In genomic region chr7:49100908-49101740, GRCh38 we compare ENCODE assay signal across 6 cellular contexts.
DNase-seq lines count a peak whose midpoint lies in the region; FAIRE-seq and TF ChIP-seq lines count a peak whose summit lies in the region.
"Not testable (repeated sequence)": the region's sequence is repeated elsewhere in the genome, so short reads cannot be mapped to it uniquely, and the experiment has no call there.

No MANE protein-coding gene starts in this region.

- not testable (repeated sequence) for FAIRE-seq in H1 (lab: Jason Lieb, UNC)
- peak; percentile 15 for FAIRE-seq in small intestine (lab: Jason Lieb, UNC)

- peak overlapping the region; percentile 46 to 56; a peak in 4 of 5 replicates for H3K4me3 Mint-ChIP-seq in H9

- not testable (repeated sequence) for TF ChIP-seq CTCF in H9 (conservative IDR thresholded peaks at IDR 0.05); H1 (IDR thresholded peaks at IDR 0.05; ENCODE audit: control extremely low read depth in 1 of 3, insufficient read depth in 1 of 3, low read depth in 1 of 3, low read length in 3 of 3)

- not testable (repeated sequence) for H3K56ac ChIP-seq in H9 (ENCODE audit: insufficient read length, low read depth, low read length)
- peak overlapping the region; percentile 56 for H3K56ac ChIP-seq in H1 (replicated peaks; ENCODE audit: insufficient read length, low read depth, low read length)
- peak overlapping the region; percentile 37 for H3K56ac ChIP-seq in mesendoderm (ENCODE audit: low read length)

- H2BK15ac ChIP-seq in H9 (ENCODE audit: low read depth, low read length); H1 (ENCODE audit: low read length); mesendoderm (replicated peaks; ENCODE audit: low read depth): not testable (repeated sequence)

- H3K4ac ChIP-seq in H9 (ENCODE audit: low read depth, low read length); H1 (replicated peaks; ENCODE audit: insufficient read length, low read depth, low read length); mesendoderm (ENCODE audit: low read depth, low read length): not testable (repeated sequence)

- H3K27ac ChIP-seq in H9 (ENCODE audit: insufficient read length, low read depth, low read length), result peak overlapping the region; percentile 85
- H3K27ac ChIP-seq in HUES64 (ENCODE audit: low read depth, low read length), result peak overlapping the region; percentile 98
- peak overlapping the region; percentile 73; the same call in 1 of the 2 replicates for H3K27ac ChIP-seq in H1 (ENCODE audit: low read depth, low read length)
- peak overlapping the region; percentile 52 for H3K27ac ChIP-seq in mesendoderm (ENCODE audit: low read depth, low read length)
- not testable (repeated sequence) for H3K27ac ChIP-seq in small intestine (ENCODE audit: low read depth in 1 of 2, low read length in 1 of 2)

- TF ChIP-seq POLR2A in H1 (IDR thresholded peaks at IDR 0.05; ENCODE audit: control extremely low read depth in 1 of 2, low read depth in 2 of 2, low read length in 2 of 2), result not testable (repeated sequence)

- not testable (repeated sequence) for DNase-seq in H9; H1 (ENCODE audit: low read depth in 1 of 2, low spot score in 2 of 2); small intestine
- DNase-seq in mesendoderm, result peak; percentile 67

- peaks cover 2 to 13% of the 10 kb centered on the region in 2 experiments; a peak in 4 of 5 replicates for H3K9me3 Mint-ChIP-seq in H9

- H3K23me2 ChIP-seq in H9 (ENCODE audit: insufficient read length, low read depth, low read length, poor library complexity, severe bottlenecking); H1 (ENCODE audit: low read depth, low read length): not testable (repeated sequence)

- not testable (repeated sequence) for H3K27me3 ChIP-seq in H9 (ENCODE audit: insufficient read depth, low read length); HUES64 (ENCODE audit: insufficient read depth, low read length); H1 (replicated peaks in 1 of 4; ENCODE audit: control insufficient read depth in 3 of 4, extremely low read depth in 1 of 4, insufficient read depth in 3 of 4, low read length in 3 of 4); iPS-15b (ENCODE audit: control insufficient read depth, insufficient read depth, low read length); mesendoderm (ENCODE audit: insufficient read depth, low read length, poor library complexity); small intestine (ENCODE audit: control insufficient read depth in 2 of 2, insufficient read depth in 2 of 2, low read length in 2 of 2)

- H2AFZ ChIP-seq in H9 (ENCODE audit: low read length); H1 (ENCODE audit: low read length): not testable (repeated sequence)

- H3K4me3 ChIP-seq in HUES64 (ENCODE audit: low read length) (peak overlapping the region; percentile 34), H1 (ENCODE audit: extremely low read depth in 1 of 4, insufficient read depth in 2 of 4, low read depth in 3 of 4, low read length in 4 of 4) (peak overlapping the region in 1 of 4 experiments; percentile 50; a peak in 2 of 8 replicates)
- H3K4me3 ChIP-seq in iPS-15b (ENCODE audit: low read depth, low read length); mesendoderm (ENCODE audit: low read length); small intestine (ENCODE audit: low read depth in 1 of 2, low read length in 2 of 2): not testable (repeated sequence)

- not testable (repeated sequence) for H2BK12ac ChIP-seq in H9 (ENCODE audit: insufficient read length, low read depth, low read length); H1 (ENCODE audit: low read depth, low read length)

- not testable (repeated sequence) for H3K14ac ChIP-seq in H9 (ENCODE audit: insufficient read depth, low read length); H1 (ENCODE audit: insufficient read length)

- H3K36me3 ChIP-seq in HUES64 (ENCODE audit: insufficient read depth, low read length); H1 (ENCODE audit: control insufficient read depth in 2 of 4, insufficient read depth in 4 of 4, low read length in 3 of 4); iPS-15b (ENCODE audit: control insufficient read depth, insufficient read depth, low read length); mesendoderm (ENCODE audit: control insufficient read depth, insufficient read depth, low read length); small intestine (ENCODE audit: control insufficient read depth in 2 of 2, insufficient read depth in 2 of 2, low read length in 2 of 2): not testable (repeated sequence)

- not testable (repeated sequence) for H2AK5ac ChIP-seq in H9 (ENCODE audit: insufficient read length, low read length); H1 (ENCODE audit: low read depth, low read length); mesendoderm (ENCODE audit: low read length)

- CTCF ChIA-PET in H1 (lab: Charles Lee; ENCODE audit: partially characterized antibody), result interaction anchor here (0.8 to 2.8 kb wide), 8 partner anchors 8 to 143 kb away, joined by 3 to 10 read pairs (median 4); no protein-coding TSS in a partner anchor

- H3K4me2 ChIP-seq in H9 (ENCODE audit: insufficient read depth, insufficient read length, low read length); mesendoderm (ENCODE audit: low read length): not testable (repeated sequence)
- peak overlapping the region; percentile 36 to 54 for H3K4me2 ChIP-seq in H1 (ENCODE audit: insufficient read depth in 1 of 2, low read depth in 2 of 2, low read length in 2 of 2)

- H3K4me1 Mint-ChIP-seq in H9, result peaks cover 40 to 41% of the 10 kb centered on the region in 2 experiments

- WGBS in H9 (ENCODE audit: extremely low coverage, insufficient read length, low lambda C conversion rate), result no CpG with 5 or more reads among the region's 8 CpGs
- WGBS in HUES64, result 1% methylated on average over 8 of the region's 8 CpGs
- WGBS in H1 (ENCODE audit: extremely low coverage in 1 of 2, insufficient coverage in 1 of 2, insufficient read length in 1 of 2, insufficient replicate concordance in 2 of 2, low coverage in 1 of 2, low lambda C conversion rate in 2 of 2, missing lambda C conversion rate in 1 of 2), 2 experiments, result 0% methylated on average over 8 of the region's 8 CpGs; no CpG with 5 or more reads in 1 of the 2 experiments
- WGBS in mesendoderm (ENCODE audit: extremely low coverage, insufficient coverage, low lambda C conversion rate), result no CpG with 5 or more reads among the region's 8 CpGs
- WGBS in small intestine, 3 donors, result 38 to 40% (median 38%) methylated on average over 8 of the region's 8 CpGs

- H3K9me3 ChIP-seq in H9 (ENCODE audit: control insufficient read depth, low read depth, low read length); HUES64 (ENCODE audit: insufficient read depth, low read depth, low read length); H1 (ENCODE audit: insufficient read depth in 2 of 2, low read depth in 1 of 2, low read length in 1 of 2); iPS-15b (ENCODE audit: control insufficient read depth, insufficient read depth, low read length); small intestine (ENCODE audit: control insufficient read depth, low read depth): not testable (repeated sequence)

- not testable (repeated sequence) for H2BK120ac ChIP-seq in H9 (ENCODE audit: low read depth, low read length, poor library complexity, severe bottlenecking); mesendoderm (ENCODE audit: low read depth, low read length)
- H2BK120ac ChIP-seq in H1 (replicated peaks; ENCODE audit: low read depth, low read length), result peak overlapping the region; percentile 100

- H4K5ac ChIP-seq in H9 (ENCODE audit: insufficient read length, low read depth, low read length); mesendoderm (ENCODE audit: low read length): not testable (repeated sequence)
- H4K5ac ChIP-seq in H1 (ENCODE audit: insufficient read length, low read depth, low read length), result peak overlapping the region; percentile 94

- not testable (repeated sequence) for H3K79me2 ChIP-seq in H9 (ENCODE audit: insufficient read depth, low read length); H1 (ENCODE audit: control insufficient read depth in 1 of 2, insufficient read depth in 2 of 2, low read length in 2 of 2); mesendoderm (ENCODE audit: control insufficient read depth, insufficient read depth, low read length)

- H3K9ac ChIP-seq in H9 (ENCODE audit: extremely low read depth, insufficient read length, low read length); H1 (replicated peaks in 1 of 4; ENCODE audit: extremely low read depth in 1 of 4, low read depth in 3 of 4, low read length in 3 of 4): not testable (repeated sequence)
- peak overlapping the region; percentile 70 for H3K9ac ChIP-seq in HUES64 (ENCODE audit: low read depth, low read length)
- H3K9ac ChIP-seq in iPS-15b (ENCODE audit: low read depth, low read length), result peak overlapping the region; percentile 56
- H3K9ac ChIP-seq in mesendoderm (ENCODE audit: low read length), result peak overlapping the region; percentile 13

- not testable (repeated sequence) for H3K18ac ChIP-seq in H9 (ENCODE audit: insufficient read length, low read depth, low read length); H1 (ENCODE audit: extremely low read depth, low read length); mesendoderm (ENCODE audit: low read length)

- H4K91ac ChIP-seq in H9 (ENCODE audit: insufficient read length, low read depth, low read length); H1 (replicated peaks; ENCODE audit: insufficient read length, low read length): not testable (repeated sequence)

- peak overlapping the region; percentile 96 to 99 (median 99) for H3K27ac Mint-ChIP-seq in H9

- H3K23ac ChIP-seq in H9 (ENCODE audit: insufficient read length, low read depth, low read length); H1 (ENCODE audit: insufficient read length); mesendoderm (ENCODE audit: low read length): not testable (repeated sequence)

- not testable (repeated sequence) for H3K27me3 Mint-ChIP-seq in H9 (ENCODE audit: low read depth)

- peak overlapping the region; percentile 62 for H2BK5ac ChIP-seq in H9 (ENCODE audit: insufficient read length, low read length)
- 0 out of 2 replicates have a peak overlapping the region, but pooled peaks have one; percentile 99 for H2BK5ac ChIP-seq in H1 (ENCODE audit: low read depth, low read length)
- not testable (repeated sequence) for H2BK5ac ChIP-seq in mesendoderm (ENCODE audit: low read length)

- POLR2A ChIA-PET in H1 (lab: Charles Lee; ENCODE audit: partially characterized antibody), result interaction anchor here (1.1 to 1.7 kb wide), 2 partner anchors 9 to 11 kb away, joined by 5 to 8 read pairs; no protein-coding TSS in a partner anchor

- peak overlapping the region; percentile 66 for H2BK20ac ChIP-seq in H9 (ENCODE audit: low read depth, low read length, poor library complexity, severe bottlenecking)
- not testable (repeated sequence) for H2BK20ac ChIP-seq in H1 (ENCODE audit: low read length)

- H4K20me1 ChIP-seq in H9 (ENCODE audit: control insufficient read depth, insufficient read depth, insufficient read length); H1 (replicated peaks in 1 of 2; ENCODE audit: control insufficient read depth in 1 of 2, insufficient read depth in 2 of 2, low read length in 2 of 2): not testable (repeated sequence)

- H3K36me3 Mint-ChIP-seq in H9 (ENCODE audit: insufficient read depth in 1 of 3, low read depth in 3 of 3), result peaks cover 9 to 26% (median 12%) of the 10 kb centered on the region in 3 experiments

- TF ChIP-seq RAD21 in H1 (IDR thresholded peaks at IDR 0.05 in 1 of 2, conservative IDR thresholded peaks at IDR 0.05 in 1 of 2; ENCODE audit: low read depth in 2 of 2, low read length in 2 of 2), result not testable (repeated sequence)

- not testable (repeated sequence) for TF ChIP-seq EP300 in H1 (IDR thresholded peaks at IDR 0.05; ENCODE audit: borderline replicate concordance in 1 of 2, low read depth in 2 of 2, low read length in 2 of 2)

- not testable (repeated sequence) for H3T11ph ChIP-seq in H9 (ENCODE audit: low read length)

- H3K79me1 ChIP-seq in H9 (ENCODE audit: insufficient read depth, low read depth, low read length, poor library complexity, severe bottlenecking); H1 (ENCODE audit: low read depth, low read length); mesendoderm (ENCODE audit: low read length): not testable (repeated sequence)

- H3K4me1 ChIP-seq in H9 (ENCODE audit: insufficient read depth, low read length); mesendoderm (ENCODE audit: control insufficient read depth, low read depth, low read length); small intestine (ENCODE audit: control insufficient read depth in 2 of 2, insufficient read depth in 1 of 2, low read depth in 1 of 2, low read length in 1 of 2): not testable (repeated sequence)
- H3K4me1 ChIP-seq in HUES64 (ENCODE audit: insufficient read depth, low read length), result peaks cover 41% of the 10 kb centered on the region
- H3K4me1 ChIP-seq in H1 (replicated peaks in 1 of 4; ENCODE audit: control insufficient read depth in 3 of 4, insufficient read depth in 4 of 4, low read length in 3 of 4), result peaks cover 3 to 28% (median 9%) of the 10 kb centered on the region in 4 experiments; a peak in 5 of 7 replicates
- peaks cover 26% of the 10 kb centered on the region for H3K4me1 ChIP-seq in iPS-15b (ENCODE audit: control insufficient read depth, insufficient read depth, low read length)

- H4K8ac ChIP-seq in H9 (replicated peaks; ENCODE audit: insufficient read length, low read depth, low read length); H1 (ENCODE audit: extremely low read depth, insufficient read depth, low read length); mesendoderm (ENCODE audit: low read depth, low read length): not testable (repeated sequence)
